8 cellular contexts compared by ENCODE assay signal in genomic region chr10:70815504-70816219, GRCh38. TPM values are rescaled to one million over a fixed set of nuclear protein-coding genes. Genes with fewer than 3 reads are reported as not detected.
DNase-seq lines count a peak whose midpoint lies in the region; ATAC-seq and TF ChIP-seq lines count a peak whose summit lies in the region.

TSS of gene SGPL1 (plus strand) at chr10:70815948. CDS start at chr10:70816854, 906 bp downstream.

- peak within 1 kb of the TSS; percentile 93 for H3K4me2 ChIP-seq in OCI-LY7 (ENCODE audit: low read length)

- CTCF ChIA-PET in CD8-positive, alpha-beta memory T cell (lab: Charles Lee): interaction anchor here (0.7 to 1.3 kb wide), 4 partner anchors 31 to 257 kb away, joined by 3 to 6 read pairs (median 4); no protein-coding TSS in a partner anchor
- CTCF ChIA-PET in OCI-LY7 (lab: Charles Lee; ENCODE audit: unreplicated experiment): no interaction called here

- H3K4me3 Mint-ChIP-seq in CD8-positive, alpha-beta memory T cell: peak within 1 kb of the TSS; percentile 90 to 95 (median 93)

- H3K36me3 ChIP-seq in CD8-positive, alpha-beta memory T cell (ENCODE audit: insufficient read depth, low read length): no peaks in the 10 kb centered on the region
- peaks cover 6% of the 10 kb centered on the region; the same call in 1 of the 2 replicates for H3K36me3 ChIP-seq in OCI-LY7 (ENCODE audit: insufficient read depth, low read length)

- peak within 1 kb of the TSS; percentile 60 for H3K4me3 ChIP-seq in CD8-positive, alpha-beta memory T cell (ENCODE audit: low read length)
- H3K4me3 ChIP-seq in OCI-LY7 (ENCODE audit: low read depth, low read length, poor library complexity, severe bottlenecking): peak within 1 kb of the TSS; percentile 78

- peak within 1 kb of the TSS; percentile 81 to 97 (median 92) for H3K27ac Mint-ChIP-seq in CD8-positive, alpha-beta memory T cell

- no peaks in the 10 kb centered on the region for H3K9me2 ChIP-seq in OCI-LY7 (ENCODE audit: insufficient read depth, low read length)

- no peaks in the 10 kb centered on the region for H3K9me3 Mint-ChIP-seq in CD8-positive, alpha-beta memory T cell

- peak within 1 kb of the TSS; percentile 20 for H3K27ac ChIP-seq in CD8-positive, alpha-beta memory T cell (ENCODE audit: low read depth, low read length)
- H3K27ac ChIP-seq in OCI-LY7 (ENCODE audit: low read depth, low read length, poor library complexity, severe bottlenecking) (no peak within 1 kb of the TSS), epithelial cell of prostate (peak within 1 kb of the TSS; percentile 93)

- TF ChIP-seq CTCF in OCI-LY7 (conservative IDR thresholded peaks at IDR 0.05; ENCODE audit: low read length): peak; percentile 92

- peak within 1 kb of the TSS; percentile 87; the same call in 1 of the 2 replicates for H2AFZ ChIP-seq in OCI-LY7 (ENCODE audit: low read length)

- no peaks in the 10 kb centered on the region for H3K27me3 ChIP-seq in CD8-positive, alpha-beta memory T cell (ENCODE audit: insufficient read depth, low read length, poor library complexity, severe bottlenecking)

- H3K27me3 Mint-ChIP-seq in CD8-positive, alpha-beta memory T cell: no peaks in the 10 kb centered on the region

- H3K4me1 ChIP-seq in CD8-positive, alpha-beta memory T cell (ENCODE audit: insufficient read depth, low read length): peaks cover 20% of the 10 kb centered on the region
- H3K4me1 ChIP-seq in OCI-LY7 (ENCODE audit: insufficient read depth, low read length, poor library complexity, severe bottlenecking): peaks cover 4% of the 10 kb centered on the region

- no peaks in the 10 kb centered on the region for H3K9me3 ChIP-seq in CD8-positive, alpha-beta memory T cell (ENCODE audit: low read length)
- no peaks in the 10 kb centered on the region for H3K9me3 ChIP-seq in OCI-LY7 (ENCODE audit: low read length)

- H3K4me1 Mint-ChIP-seq in CD8-positive, alpha-beta memory T cell: peaks cover 31 to 55% (median 50%) of the 10 kb centered on the region in 3 donors

- peak; percentile 79 to 85 (median 81) for DNase-seq in CD8-positive, alpha-beta memory T cell
- peak; percentile 90 for DNase-seq in OCI-LY7 (ENCODE audit: low spot score)
- peak; percentile 87 for DNase-seq in activated T-cell treated with anti-CD3 and anti-CD28 coated beads for 48 hours (ENCODE audit: low read depth)
- no peak for DNase-seq in epithelial cell of prostate (ENCODE audit: low read depth, low spot score)
- peak; percentile 89 for DNase-seq in mucosa of gallbladder (ENCODE audit: low spot score)
- peak; percentile 80 for DNase-seq in stimulated activated CD8-positive, alpha-beta memory T cell treated with anti-CD3 and anti-CD28 coated beads, Interleukin-4, amount 100 ng/mL, for 24 hours (ENCODE audit: low read depth)

- POLR2A ChIA-PET in CD8-positive, alpha-beta memory T cell (lab: Charles Lee): interaction anchor here (0.6 kb wide), 1 partner anchor 24 kb away, joined by 3 read pairs; no protein-coding TSS in a partner anchor
- POLR2A ChIA-PET in OCI-LY7 (lab: Charles Lee): interaction anchor here (0.7 kb wide), 1 partner anchor 67 kb away, joined by 3 read pairs; no protein-coding TSS in a partner anchor

- H3K36me3 Mint-ChIP-seq in CD8-positive, alpha-beta memory T cell: peaks cover 0 to 19% (median 7%) of the 10 kb centered on the region in 3 donors

- no peaks in the 10 kb centered on the region for H4K20me1 ChIP-seq in OCI-LY7 (ENCODE audit: insufficient read depth, low read length)

- H3K79me2 ChIP-seq in OCI-LY7 (ENCODE audit: insufficient read depth, low read depth, low read length): no peaks in the 10 kb centered on the region

- intact Hi-C loops in OCI-LY7 (cut with micrococcal nuclease; ENCODE audit: unreplicated experiment): loop anchor here (1.0 to 5.0 kb wide), 3 partner anchors 65 to 397 kb away; partner anchors contain the start of gene UNC5B

- ATAC-seq in GM19372 (IDR thresholded peaks at IDR 0.05; ENCODE audit: low read depth, unreplicated experiment) (peak; percentile 83), HG03558 (IDR thresholded peaks at IDR 0.05; ENCODE audit: extremely low read depth, unreplicated experiment) (peak; percentile 58)

- no TSS peak for BruUV-seq in OCI-LY7 (replicated peaks; lab: Mats Ljungman, UMichigan)

RNA-seq across cellular contexts. Expression of gene SGPL1, which starts in this region (rescaled TPM):
- total RNA-seq in CD8-positive, alpha-beta memory T cell: 10 to 100 TPM; 64.3 to 64.4 TPM
- polyA plus RNA-seq in CD8-positive, alpha-beta memory T cell: 17.8 TPM
- 11.7 and 14.2 TPM in 2 replicates for total RNA-seq in OCI-LY7 (2014; rRNA removed; shearing (Covaris generic))
- total RNA-seq in OCI-LY7 (2022): 23.4 and 25.1 TPM in 2 replicates
- total RNA-seq in mucosa of gallbladder: 64.0 TPM
